In genomic region chr1:210446479-210446878, GRCh38 we compare ENCODE assay signal across 9 cellular contexts.
A peak's percentile ranks its signal among the peaks of the same experiment; 100 is the strongest.
DNase-seq lines count a peak whose midpoint lies in the region; ATAC-seq, FAIRE-seq and TF ChIP-seq lines count a peak whose summit lies in the region.
"Had no signal": no experiment of that assay in that cellular context is flagged by ENCODE, and none has a peak within 500 bp of the region (broad histone marks: within the 10 kb centered on the region; RNA-seq: fewer than 3 reads in every experiment).

No MANE protein-coding gene starts in this region.

- TF ChIP-seq POLR2A in H54 (IDR thresholded peaks at IDR 0.05; ENCODE audit: low read depth, low read length) (no peak), lower leg skin (IDR thresholded peaks at IDR 0.05) (no peak)

- TF ChIP-seq CTCF in nephron progenitor cell (IDR thresholded peaks at IDR 0.05) = no peak
- no peak for TF ChIP-seq CTCF in lower leg skin (IDR thresholded peaks at IDR 0.05)

- FAIRE-seq in H54 (lab: Jason Lieb, UNC) = peak; percentile 65

- H3K9me3 Mint-ChIP-seq in activated naive CD4-positive, alpha-beta T cell treated with anti-CD3 and anti-CD28 coated beads, Interleukin-2, amount 50 U/mL, for 72 hours = no peaks in the 10 kb centered on the region
- no peaks in the 10 kb centered on the region for H3K9me3 Mint-ChIP-seq in nephron progenitor cell

- intact Hi-C loops in lower leg skin (cut with DNase I; ENCODE audit: low total_unique reads) = no loop called here
- intact Hi-C loops in Right ventricle myocardium inferior (cut with DNase I) = loop anchor here (5.0 kb wide), 1 partner anchor 136 kb away; no protein-coding TSS in a partner anchor

- no peaks in the 10 kb centered on the region for H3K36me3 ChIP-seq in SJSA1

- WGBS in lower leg skin, 2 donors = 69 to 80% methylated on average over 9 of the region's 9 CpGs

- no peaks in the 10 kb centered on the region for H3K9me3 ChIP-seq in SJSA1 (replicated peaks)

- H3K27me3 ChIP-seq in SJSA1 (replicated peaks) = no peaks in the 10 kb centered on the region

- peak; percentile 100 for ATAC-seq in activated naive CD4-positive, alpha-beta T cell treated with anti-CD3 and anti-CD28 coated beads, Interleukin-2, amount 50 U/mL, for 72 hours
- ATAC-seq in Right ventricle myocardium inferior = no peak

- no peaks in the 10 kb centered on the region for H3K36me3 Mint-ChIP-seq in activated naive CD4-positive, alpha-beta T cell treated with anti-CD3 and anti-CD28 coated beads, Interleukin-2, amount 50 U/mL, for 72 hours
- H3K36me3 Mint-ChIP-seq in nephron progenitor cell (ENCODE audit: low read depth) = peaks cover 6% of the 10 kb centered on the region

- H3K4me3 ChIP-seq in SJSA1 = no peak overlapping the region
- no peak overlapping the region for H3K4me3 ChIP-seq in lower leg skin (ENCODE audit: low read depth, poor library complexity, severe bottlenecking)

- DNase-seq in 8988T (peak; percentile 14), H54 (ENCODE audit: insufficient read length, low spot score) (peak; percentile 41), SJSA1 (ENCODE audit: low read depth in 1 of 2, low spot score in 2 of 2) (peak; percentile 13 to 50), nephron progenitor cell (no peak), lower leg skin (ENCODE audit: low spot score in 2 of 2) (no peak), Right ventricle myocardium inferior (ENCODE audit: missing footprints) (no peak)
- DNase-seq in activated naive CD4-positive, alpha-beta T cell treated with anti-CD3 and anti-CD28 coated beads, Interleukin-2, amount 50 U/mL, for 72 hours (ENCODE audit: low spot score in 2 of 2) = peak; percentile 81 to 92
- peak; percentile 46 to 49 for DNase-seq in stimulated activated CD4-positive, alpha-beta T cell treated with anti-CD3 and anti-CD28 coated beads, Interleukin-1b, Interleukin-23, amount 100 ng/mL, for 1 hour (ENCODE audit: low read depth in 2 of 2)

- H3K4me3 Mint-ChIP-seq in nephron progenitor cell = no peak overlapping the region

- peaks cover 10% of the 10 kb centered on the region for H3K4me1 ChIP-seq in SJSA1 (replicated peaks)

- peaks cover 7% of the 10 kb centered on the region for H3K4me1 Mint-ChIP-seq in nephron progenitor cell

- peak overlapping the region; percentile 64 to 72 for H3K27ac Mint-ChIP-seq in activated naive CD4-positive, alpha-beta T cell treated with anti-CD3 and anti-CD28 coated beads, Interleukin-2, amount 50 U/mL, for 72 hours
- H3K27ac Mint-ChIP-seq in nephron progenitor cell = no peak overlapping the region

- H3K27me3 Mint-ChIP-seq in nephron progenitor cell (ENCODE audit: low read depth, poor library complexity) = peaks cover 2% of the 10 kb centered on the region

- H3K27ac ChIP-seq in SJSA1 = no peak overlapping the region
- H3K27ac ChIP-seq: C4-2B had no signal

Comparison
In these comparisons a context has a peak if more than half of its experiments do, and no peak if none do; other contexts are left out.
1. DNase-seq: peak in 8988T (single experiment), H54 (single experiment), SJSA1 (2 of 2), activated naive CD4-positive, alpha-beta T cell treated with anti-CD3 and anti-CD28 coated beads, Interleukin-2, amount 50 U/mL, for 72 hours (2 of 2) and stimulated activated CD4-positive, alpha-beta T cell treated with anti-CD3 and anti-CD28 coated beads, Interleukin-1b, Interleukin-23, amount 100 ng/mL, for 1 hour (2 of 2); none in nephron progenitor cell (single experiment), lower leg skin (0 of 2) and Right ventricle myocardium inferior (single experiment).